ENCODE assay signal across 27 cellular contexts in the genomic region with DNA sequence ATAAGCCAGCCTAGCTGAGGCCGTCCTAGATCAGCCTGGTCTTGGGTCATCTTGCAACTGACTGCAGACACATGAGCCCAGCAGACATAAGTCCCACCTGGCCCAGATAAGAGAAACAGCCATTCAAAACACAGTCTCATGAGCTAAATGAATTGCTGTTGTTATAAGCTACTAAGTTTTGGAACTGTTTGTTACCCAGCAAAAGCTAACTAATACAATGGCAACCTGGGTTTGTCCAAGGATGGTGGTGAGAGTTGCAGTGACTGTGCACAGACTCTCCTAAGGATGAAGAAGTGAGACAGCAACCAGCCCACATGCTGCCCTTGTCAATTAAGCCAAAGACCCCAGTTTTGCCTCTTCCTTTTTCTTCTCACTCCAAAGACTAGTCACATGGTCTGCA.
"Had no signal": no experiment of that assay in that cellular context is flagged by ENCODE, and none has a peak within 500 bp of the region (broad histone marks: within the 10 kb centered on the region; RNA-seq: fewer than 3 reads in every experiment).

No MANE protein-coding gene starts in this region.

- H3K4me1 ChIP-seq: stomach, suprapubic skin, testis, thyroid gland, tibial artery, tibial nerve, transverse colon, upper lobe of left lung, upper lobe of right lung, uterus, vagina had no signal

- ATAC-seq: stimulated activated effector memory CD8-positive, alpha-beta T cell treated with anti-CD3 and anti-CD28 coated beads, Interleukin-12 subunit alpha, Interleukin-12 subunit beta, amount 100 ng/mL, for 72 hours; stimulated activated memory B cell treated with anti-CD40 and anti-IgM and Interleukin-4, amounts not matched to agents 10 μg/mL and 1 μg/mL and 100 μg/mL, for 72 hours; stimulated activated naive B cell treated with anti-CD40 and anti-IgM and Interleukin-4, amounts not matched to agents 10 μg/mL and 1 μg/mL and 100 μg/mL, for 72 hours; stimulated activated naive CD8-positive, alpha-beta T cell treated with anti-CD3 and anti-CD28 coated beads, Interleukin-15, amount 100 ng/mL, for 72 hours; stimulated activated naive CD8-positive, alpha-beta T cell treated with anti-CD3 and anti-CD28 coated beads, Interleukin-15, Interleukin-2, amounts not matched to agents 100 U/mL and 50 U/mL, for 24 hours; upper lobe of right lung had no signal

- H3K9me3 ChIP-seq: stomach, suprapubic skin, testis, thoracic aorta, thyroid gland, tibial artery, tibial nerve, transverse colon, upper lobe of left lung, upper lobe of right lung, uterus, vagina had no signal

- H3K36me3 ChIP-seq: stomach, suprapubic skin, thoracic aorta, thyroid gland, tibial artery, tibial nerve, transverse colon, upper lobe of left lung, upper lobe of right lung, uterus, vagina had no signal

- FAIRE-seq: urothelium cell line had no signal

- H3K4me3 ChIP-seq: stomach, suprapubic skin, testis, thoracic aorta, thyroid gland, tibial artery, tibial nerve, transverse colon, upper lobe of left lung, upper lobe of right lung, uterus, vagina had no signal

- H3K27ac ChIP-seq: stomach, suprapubic skin, testis, thoracic aorta, thyroid gland, tibial artery, tibial nerve, transverse colon, upper lobe of left lung, upper lobe of right lung, uterus, vagina had no signal

- DNase-seq: stimulated activated CD4-positive, alpha-beta T cell treated with anti-CD3 and anti-CD28 coated beads, Interleukin-2, amount 100 ng/mL, for 48 hours; stimulated activated CD4-positive, alpha-beta T cell treated with anti-CD3 and anti-CD28 coated beads, Interleukin-4, amount 100 ng/mL, for 1 hour; stimulated activated CD4-positive, alpha-beta T cell treated with anti-CD3 and anti-CD28 coated beads, Interleukin-4, amount 100 ng/mL, for 24 hours; stimulated activated CD4-positive, alpha-beta T cell treated with anti-CD3 and anti-CD28 coated beads, Interleukin-4, amount 100 ng/mL, for 4 hours; stimulated activated CD8-positive, alpha-beta memory T cell treated with anti-CD3 and anti-CD28 coated beads, Interleukin-4, amount 100 ng/mL, for 48 hours; stimulated activated naive B cell treated with anti-CD40 and anti-IgM and Interleukin-4, amounts not matched to agents 10 μg/mL and 1 μg/mL and 100 μg/mL, for 72 hours; stimulated activated naive CD4-positive, alpha-beta T cell; stimulated activated naive CD4-positive, alpha-beta T cell treated with Interleukin-2 at 50 U/mL for 16 hours; stimulated activated naive CD8-positive, alpha-beta T cell treated with anti-CD3 and anti-CD28 coated beads, Interleukin-15, amount 100 ng/mL, for 72 hours; stimulated activated naive CD8-positive, alpha-beta T cell treated with anti-CD3 and anti-CD28 coated beads, Interleukin-15, Interleukin-2, amounts not matched to agents 100 U/mL and 50 U/mL, for 24 hours; stomach; substantia nigra; testis; thyroid gland; tibial artery; transverse colon; trophoblast cell; upper lobe of left lung; upper lobe of right lung; uterus had no signal

- H3K27me3 ChIP-seq: suprapubic skin, testis, thyroid gland, tibial nerve, upper lobe of left lung, upper lobe of right lung, uterus, vagina had no signal
